Comparison of ENCODE assay signal across 8 cellular contexts in genomic region chr1:92961896-92962752, GRCh38. TPM values are rescaled to one million over a fixed set of nuclear protein-coding genes. Genes with fewer than 3 reads are reported as not detected.
A peak's percentile ranks its signal among the peaks of the same experiment; 100 is the strongest.
DNase-seq lines count a peak whose midpoint lies in the region; ATAC-seq and TF ChIP-seq lines count a peak whose summit lies in the region.

No MANE protein-coding gene starts in this region.

- H3K4me1 ChIP-seq in suprapubic skin = peaks cover 19% of the 10 kb centered on the region

- 4% methylated on average over 16 of the region's 32 CpGs for WGBS in suprapubic skin

- H3K9me3 Mint-ChIP-seq in natural killer cell = no peaks in the 10 kb centered on the region

- H3K4me1 Mint-ChIP-seq in natural killer cell = peaks cover 23 to 25% of the 10 kb centered on the region in 2 donors

- peak overlapping the region; percentile 94 for H3K27ac ChIP-seq in suprapubic skin

- ATAC-seq in HG02763 (IDR thresholded peaks at IDR 0.05; ENCODE audit: unreplicated experiment) (peak; percentile 49), natural killer cell (peak; percentile 61 to 70 (median 64))

- TF ChIP-seq POLR2A in erythroblast (IDR thresholded peaks at IDR 0.05; ENCODE audit: low read length) = no peak
- no peak for TF ChIP-seq POLR2A in suprapubic skin (IDR thresholded peaks at IDR 0.05)

- H3K27me3 ChIP-seq in suprapubic skin = no peaks in the 10 kb centered on the region

- TF ChIP-seq CTCF in natural killer cell (IDR thresholded peaks at IDR 0.05) (no peak), suprapubic skin (IDR thresholded peaks at IDR 0.05) (no peak)

- H3K27ac Mint-ChIP-seq in natural killer cell = no peak overlapping the region

- H3K9me3 ChIP-seq in suprapubic skin = no peaks in the 10 kb centered on the region

- H3K27me3 Mint-ChIP-seq in natural killer cell (ENCODE audit: low read depth in 2 of 2) = no peaks in the 10 kb centered on the region

- TF ChIP-seq EP300 in suprapubic skin (IDR thresholded peaks at IDR 0.05) = no peak

- intact Hi-C loops in natural killer cell (cut with micrococcal nuclease) = loop anchor here (1.0 to 10.0 kb wide), 5 partner anchors 19 to 883 kb away; partner anchors contain the start of genes CCDC18 and TMED5

- no peaks in the 10 kb centered on the region for H3K36me3 Mint-ChIP-seq in natural killer cell

- no peak overlapping the region for H3K4me3 Mint-ChIP-seq in natural killer cell

- H3K4me3 ChIP-seq in suprapubic skin = peak overlapping the region; percentile 87

- DNase-seq in NCI-H1417 (lab: John Stamatoyannopoulos, UW) = peak; percentile 43 to 55 (median 43)
- DNase-seq in NCI-H1417 treated with DMSO at 0.1 percent for 48 hours (lab: John Stamatoyannopoulos, UW) = no peak
- DNase-seq in NCI-H2171 treated with DMSO at 0.1 percent for 48 hours (lab: John Stamatoyannopoulos, UW) = peak; percentile 97
- DNase-seq in activated CD8-positive, alpha-beta memory T cell treated with anti-CD3 and anti-CD28 coated beads, Interleukin-2, amount 50 U/mL, for 4 hours = peak; percentile 57
- peak; percentile 32 to 41 for DNase-seq in erythroblast (lab: John Stamatoyannopoulos, UW)
- DNase-seq in natural killer cell = peak; percentile 39
- DNase-seq in suprapubic skin (ENCODE audit: low spot score in 2 of 2) = peak; percentile 74 to 82

- H3K36me3 ChIP-seq in suprapubic skin = no peaks in the 10 kb centered on the region

RNA-seq across cellular contexts. Expression of gene DIPK1A, which starts 0.9 kb away (rescaled TPM):
- total RNA-seq in natural killer cell (10 to 100 TPM in 2 of 3 donors, 1 to 10 TPM in 1; 7.0 to 11.3 (median 11.2) TPM), suprapubic skin (1 to 10 TPM; 3.3 to 7.8 (median 5.3) TPM)
